26 cellular contexts compared by ENCODE assay signal in genomic region chr16:84227548-84227947, GRCh38. TPM values are rescaled to one million over a fixed set of nuclear protein-coding genes. Genes with fewer than 3 reads are reported as not detected.
"Had no signal": no experiment of that assay in that cellular context is flagged by ENCODE, and none has a peak within 500 bp of the region (broad histone marks: within the 10 kb centered on the region; RNA-seq: fewer than 3 reads in every experiment).

No MANE protein-coding gene starts in this region.

- H3K4me1 Mint-ChIP-seq: activated naive CD4-positive, alpha-beta T cell treated with anti-CD3 and anti-CD28 coated beads, Interleukin-2, amount 50 U/mL, for 24 hours; memory B cell; naive B cell; stimulated activated naive CD8-positive, alpha-beta T cell treated with anti-CD3 and anti-CD28 coated beads, Interleukin-15, amount 100 ng/mL, for 72 hours had no signal

- H3K27me3 ChIP-seq: cardiac muscle cell, ovary, suprapubic skin had no signal

- H3K9me3 ChIP-seq: esophagus muscularis mucosa, mucosa of descending colon, ovary, psoas muscle, suprapubic skin had no signal

- H3K36me3 Mint-ChIP-seq: activated naive CD4-positive, alpha-beta T cell treated with anti-CD3 and anti-CD28 coated beads, Interleukin-2, amount 50 U/mL, for 24 hours; memory B cell; naive B cell; type B pancreatic cell had no signal

- ATAC-seq: activated CD4-positive, CD25-positive, alpha-beta regulatory T cell treated with anti-CD3 and anti-CD28 coated beads, Interleukin-2, amount 50 U/mL, for 24 hours; activated T-cell treated with anti-CD3 and anti-CD28 coated beads, Interleukin-2, amount 50 U/mL, for 72 hours; stimulated activated naive CD8-positive, alpha-beta T cell treated with anti-CD3 and anti-CD28 coated beads, Interleukin-15, amount 100 ng/mL, for 72 hours had no signal

- H3K27ac ChIP-seq: cardiac muscle cell, ovary, psoas muscle, suprapubic skin had no signal

- H3K9me3 Mint-ChIP-seq: activated naive CD4-positive, alpha-beta T cell treated with anti-CD3 and anti-CD28 coated beads, Interleukin-2, amount 50 U/mL, for 24 hours; activated T-cell treated with anti-CD3 and anti-CD28 coated beads, Interleukin-2, amount 50 U/mL, for 72 hours; dendritic cell treated with granulocyte-macrophage colony-stimulating factor and Interleukin-4, amounts not matched to agents 40 ng/mL and 50 ng/mL, for 4 days; memory B cell; naive B cell; stimulated activated naive CD8-positive, alpha-beta T cell treated with anti-CD3 and anti-CD28 coated beads, Interleukin-15, amount 100 ng/mL, for 72 hours; type B pancreatic cell had no signal

- DNase-seq: activated CD4-positive, alpha-beta T cell treated with anti-CD3 and anti-CD28 coated beads, Interleukin-2, amount 50 U/mL, for 1 hour; activated CD8-positive, alpha-beta memory T cell treated with anti-CD3 and anti-CD28 coated beads, Interleukin-2, amount 50 U/mL, for 4 hours; activated gamma-delta T cell; activated T-cell treated with anti-CD3 and anti-CD28 coated beads, Interleukin-2, amount 50 U/mL, for 72 hours; effector memory CD4-positive, alpha-beta T cell; naive B cell; stimulated activated CD4-positive, alpha-beta T cell treated with anti-CD3 and anti-CD28 coated beads, Interleukin-15, amount 100 ng/mL, for 24 hours; stimulated activated CD4-positive, alpha-beta T cell treated with anti-CD3 and anti-CD28 coated beads, Interleukin-2, amount 100 ng/mL, for 48 hours; stimulated activated naive CD8-positive, alpha-beta T cell treated with anti-CD3 and anti-CD28 coated beads, Interleukin-15, amount 100 ng/mL, for 72 hours had no signal

- H3K36me3 ChIP-seq: cardiac muscle cell, esophagus muscularis mucosa, ovary, suprapubic skin had no signal

- H3K4me3 Mint-ChIP-seq: activated naive CD4-positive, alpha-beta T cell treated with anti-CD3 and anti-CD28 coated beads, Interleukin-2, amount 50 U/mL, for 24 hours; activated T-cell treated with anti-CD3 and anti-CD28 coated beads, Interleukin-2, amount 50 U/mL, for 72 hours; dendritic cell treated with granulocyte-macrophage colony-stimulating factor and Interleukin-4, amounts not matched to agents 40 ng/mL and 50 ng/mL, for 4 days; memory B cell; stimulated activated naive CD8-positive, alpha-beta T cell treated with anti-CD3 and anti-CD28 coated beads, Interleukin-15, amount 100 ng/mL, for 72 hours; type B pancreatic cell had no signal

- H3K4me3 ChIP-seq: cardiac muscle cell, mucosa of descending colon, psoas muscle, skin epidermis, suprapubic skin had no signal

- H3K27ac Mint-ChIP-seq: activated naive CD4-positive, alpha-beta T cell treated with anti-CD3 and anti-CD28 coated beads, Interleukin-2, amount 50 U/mL, for 24 hours; activated T-cell treated with anti-CD3 and anti-CD28 coated beads, Interleukin-2, amount 50 U/mL, for 72 hours; dendritic cell treated with granulocyte-macrophage colony-stimulating factor and Interleukin-4, amounts not matched to agents 40 ng/mL and 50 ng/mL, for 4 days; memory B cell; naive B cell; type B pancreatic cell had no signal

RNA-seq across cellular contexts. Expression of gene KCNG4, which starts 12.3 kb away (rescaled TPM):
- total RNA-seq: activated T-cell treated with anti-CD3 and anti-CD28 coated beads, Interleukin-2, amount 50 U/mL, for 72 hours; cardiac muscle cell; chondrocyte; endothelial cell of umbilical vein; esophagus muscularis mucosa; fibroblast of villous mesenchyme; liver; mucosa of descending colon; ovary; right cardiac atrium; suprapubic skin had no signal

RNA-seq across cellular contexts. Expression of gene ADAD2, which starts 36.6 kb away (rescaled TPM):
- total RNA-seq: cardiac muscle cell, chondrocyte, endothelial cell of umbilical vein, fibroblast of villous mesenchyme, psoas muscle had no signal
